ENCODE assay signal across 9 cellular contexts in genomic region chr4:173448919-173449641, GRCh38. TPM values are rescaled to one million over a fixed set of nuclear protein-coding genes. Genes with fewer than 3 reads are reported as not detected.
DNase-seq lines count a peak whose midpoint lies in the region; ATAC-seq and TF ChIP-seq lines count a peak whose summit lies in the region.
"Had no signal": no experiment of that assay in that cellular context is flagged by ENCODE, and none has a peak within 500 bp of the region (broad histone marks: within the 10 kb centered on the region; RNA-seq: fewer than 3 reads in every experiment).

No MANE protein-coding gene starts in this region.

- H3K27ac ChIP-seq in osteoblast (ENCODE audit: low read depth, low read length): peak overlapping the region; percentile 55

- peak; percentile 48 for ATAC-seq in GM18909 (IDR thresholded peaks at IDR 0.05; ENCODE audit: poor library complexity, unreplicated experiment)
- peak; percentile 40 for ATAC-seq in HG03060 (IDR thresholded peaks at IDR 0.05; ENCODE audit: low read depth, unreplicated experiment)
- ATAC-seq in HG03095 (IDR thresholded peaks at IDR 0.05; ENCODE audit: unreplicated experiment): no peak
- no peak for ATAC-seq in HG02763 (IDR thresholded peaks at IDR 0.05; ENCODE audit: unreplicated experiment)

- TF ChIP-seq CTCF in osteoblast (IDR thresholded peaks at IDR 0.05; ENCODE audit: extremely low read depth, low read depth, low read length): no peak

- H3K4me2 ChIP-seq in osteoblast (ENCODE audit: insufficient read depth, low read length): peak overlapping the region; percentile 74

- no peaks in the 10 kb centered on the region for H3K79me2 ChIP-seq in osteoblast (ENCODE audit: insufficient read depth, low read length)

- DNase-seq in SK-N-DZ (ENCODE audit: low spot score): peak; percentile 52
- no peak for DNase-seq in osteoblast (ENCODE audit: insufficient read length, low spot score, missing footprints)
- DNase-seq in islet precursor cell: no peak
- no peak for DNase-seq in activated CD8-positive, alpha-beta memory T cell treated with anti-CD3 and anti-CD28 coated beads, Interleukin-2, amount 50 U/mL, for 4 hours

- H4K20me1 ChIP-seq in osteoblast (ENCODE audit: insufficient read depth, low read length): no peaks in the 10 kb centered on the region

- no peaks in the 10 kb centered on the region for H3K27me3 ChIP-seq in osteoblast (ENCODE audit: insufficient read depth, low read length)

- H3K36me3 ChIP-seq in osteoblast (ENCODE audit: insufficient read depth, low read length): no peaks in the 10 kb centered on the region

- no peaks in the 10 kb centered on the region for H3K9me3 ChIP-seq in osteoblast (ENCODE audit: low read depth, low read length)

- peak overlapping the region; percentile 34 for H3K4me3 ChIP-seq in osteoblast (ENCODE audit: insufficient read depth, low read length)

- H2AFZ ChIP-seq in osteoblast (ENCODE audit: low read length): no peak overlapping the region

- peaks cover 35% of the 10 kb centered on the region for H3K4me1 ChIP-seq in osteoblast (ENCODE audit: insufficient read depth, low read length)

RNA-seq across cellular contexts. Expression of gene SCRG1, which starts 50.2 kb away (rescaled TPM):
- 0.03 and 0.10 TPM in 2 replicates for polyA plus RNA-seq in SK-N-DZ (2014; cell fraction: cytosol; rRNA removed)
- polyA plus RNA-seq in SK-N-DZ (2014; cell fraction: nucleus; rRNA removed): 0.06 and 0.18 TPM in 2 replicates
- total RNA-seq in osteoblast: 0.88 and 7.6 TPM in 2 replicates
- total RNA-seq: LHCN-M2 had no signal

Comparison
In these comparisons a context has a peak if more than half of its experiments do, and no peak if none do; other contexts are left out.
1. ATAC-seq: peak in GM18909 (single experiment) and HG03060 (single experiment); none in HG03095 (single experiment) and HG02763 (single experiment).